ENCODE assay signal across 15 cellular contexts in the genomic region with DNA sequence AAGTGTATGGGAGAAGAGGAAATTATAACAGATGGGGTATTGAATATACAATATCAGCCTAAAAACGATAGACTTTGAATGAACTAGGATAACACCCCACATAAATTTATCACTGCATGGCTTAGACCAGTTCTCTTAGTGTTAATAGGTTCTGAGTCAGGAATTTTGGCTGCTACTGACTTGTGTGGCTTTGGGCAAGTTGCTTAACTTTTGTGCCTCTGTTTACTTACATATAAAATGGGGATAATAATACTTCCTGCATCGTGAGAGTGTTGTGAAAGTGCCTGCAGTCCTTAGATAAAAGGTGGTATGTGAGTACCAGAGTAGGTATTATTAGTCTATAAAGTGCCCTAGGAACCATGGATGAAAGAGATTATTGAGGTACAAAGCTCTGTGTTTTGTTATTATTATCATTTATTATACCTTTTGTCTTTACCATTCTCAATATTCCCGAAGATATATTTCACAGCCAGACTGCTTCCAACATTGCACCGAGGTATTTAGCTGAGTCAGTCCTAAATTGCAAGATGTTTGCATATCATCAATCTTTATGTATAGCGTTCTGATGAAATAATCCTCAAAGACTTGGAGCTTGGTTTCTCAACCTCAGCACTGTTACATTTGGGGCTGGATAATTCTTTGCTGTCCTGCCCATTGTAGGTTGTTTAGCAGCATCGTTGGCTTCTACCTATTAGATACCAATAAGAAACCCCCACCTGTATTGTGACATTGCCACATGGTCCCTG. TPM values are rescaled to one million over a fixed set of nuclear protein-coding genes. Genes with fewer than 3 reads are reported as not detected.
DNase-seq lines count a peak whose midpoint lies in the region; ATAC-seq and TF ChIP-seq lines count a peak whose summit lies in the region.
"Had no signal": no experiment of that assay in that cellular context is flagged by ENCODE, and none has a peak within 500 bp of the region (broad histone marks: within the 10 kb centered on the region; RNA-seq: fewer than 3 reads in every experiment).

No MANE protein-coding gene starts in this region.

- H2BK12ac ChIP-seq in trophoblast cell (ENCODE audit: low read length), result no peak overlapping the region

- no peak overlapping the region for H4K8ac ChIP-seq in trophoblast cell (ENCODE audit: low read depth, low read length)

- no peak overlapping the region for H3K9ac ChIP-seq in trophoblast cell (ENCODE audit: low read length)

- H3K18ac ChIP-seq in trophoblast cell (ENCODE audit: low read length), result no peak overlapping the region

- H2AFZ ChIP-seq in trophoblast cell (ENCODE audit: insufficient read depth, low read length, poor library complexity), result no peak overlapping the region

- in situ Hi-C loops in Panc1 (cut with HindIII; ENCODE audit: low pct_unique_long_range_greater_than_20kb, low sequenced_read_pairs), result no loop called here

- H3K14ac ChIP-seq in trophoblast cell (ENCODE audit: low read length), result no peak overlapping the region

- H4K12ac ChIP-seq in trophoblast cell (ENCODE audit: low read depth, low read length), result no peak overlapping the region

- intact Hi-C loops in Panc1 (cut with micrococcal nuclease; ENCODE audit: unreplicated experiment), result no loop called here

- ATAC-seq in Panc1 (no peak), HG03280 (IDR thresholded peaks at IDR 0.05; ENCODE audit: unreplicated experiment) (no peak), HG03045 (IDR thresholded peaks at IDR 0.05; ENCODE audit: unreplicated experiment) (no peak)
- ATAC-seq in activated naive CD4-positive, alpha-beta T cell treated with anti-CD3 and anti-CD28 coated beads, Interleukin-2, amount 50 U/mL, for 72 hours, result no peak
- ATAC-seq: activated CD8-positive, alpha-beta memory T cell treated with anti-CD3 and anti-CD28 coated beads, Interleukin-2, amount 10 ng/mL, durations not matched to agents 7 days and 5 days; stimulated activated effector memory CD8-positive, alpha-beta T cell treated with anti-CD3 and anti-CD28 coated beads, Interleukin-12 subunit alpha, Interleukin-12 subunit beta, amount 100 ng/mL, for 72 hours had no signal

- 35 to 39% methylated on average over 6 of the region's 6 CpGs for WGBS in esophagus, 2 donors
- no CpG with 5 or more reads among the region's 6 CpGs for WGBS in trophoblast cell (ENCODE audit: extremely low coverage, insufficient coverage, insufficient read length)

- no peak overlapping the region for H2BK5ac ChIP-seq in trophoblast cell (ENCODE audit: low read depth, low read length, poor library complexity)

- H3K9me3 Mint-ChIP-seq in activated naive CD4-positive, alpha-beta T cell treated with anti-CD3 and anti-CD28 coated beads, Interleukin-2, amount 50 U/mL, for 72 hours, result peaks cover 0 to 3% of the 10 kb centered on the region in 2 donors

- peak overlapping the region; percentile 98 for H3K27ac ChIP-seq in Panc1 (ENCODE audit: low read length)
- H3K27ac ChIP-seq in esophagus (ENCODE audit: low read depth in 2 of 2, low read length in 1 of 2), result peak overlapping the region; percentile 2 to 87
- H3K27ac ChIP-seq in trophoblast cell (ENCODE audit: low read depth, low read length), result no peak overlapping the region

- no peak overlapping the region for H3K23ac ChIP-seq in trophoblast cell (ENCODE audit: low read length)

- no peak overlapping the region for H4K91ac ChIP-seq in trophoblast cell (ENCODE audit: low read depth, low read length)

- H3K9me3 ChIP-seq in Panc1 (ENCODE audit: control insufficient read depth, insufficient read depth, low read depth, low read length) (no peaks in the 10 kb centered on the region), esophagus (ENCODE audit: control insufficient read depth in 2 of 2, insufficient read depth in 1 of 2, low read depth in 1 of 2, low read length in 1 of 2) (no peaks in the 10 kb centered on the region), trophoblast cell (ENCODE audit: insufficient read depth, low read depth, low read length) (no peaks in the 10 kb centered on the region)

- H3K36me3 ChIP-seq in Panc1 (ENCODE audit: control insufficient read depth, insufficient read depth, low read length) (no peaks in the 10 kb centered on the region; the same call in 1 of the 2 replicates), esophagus (ENCODE audit: control insufficient read depth in 2 of 2, insufficient read depth in 2 of 2, low read length in 1 of 2) (no peaks in the 10 kb centered on the region), trophoblast cell (ENCODE audit: control insufficient read depth in 1 of 2, insufficient read depth in 2 of 2, low read length in 2 of 2) (no peaks in the 10 kb centered on the region)

- H3K79me2 ChIP-seq in trophoblast cell (ENCODE audit: control insufficient read depth, insufficient read depth, low read length, poor library complexity), result peaks cover 24% of the 10 kb centered on the region

- H3K4me3 ChIP-seq in Panc1 (ENCODE audit: low read depth in 2 of 2, low read length in 2 of 2) (peak overlapping the region; percentile 73 to 91; a peak in 3 of 4 replicates), esophagus (ENCODE audit: low read depth in 1 of 2, low read length in 2 of 2) (no peak overlapping the region), trophoblast cell (ENCODE audit: low read depth, low read length) (no peak overlapping the region)

- H3K4ac ChIP-seq in trophoblast cell (ENCODE audit: low read depth, low read length), result peak overlapping the region; percentile 10

- no peak overlapping the region for H2BK120ac ChIP-seq in trophoblast cell (ENCODE audit: insufficient read depth, low read length, poor library complexity)

- H3K4me1 ChIP-seq in Panc1 (ENCODE audit: control insufficient read depth, insufficient read depth, low read length) (peaks cover 13% of the 10 kb centered on the region), esophagus (ENCODE audit: control insufficient read depth in 2 of 2, insufficient read depth in 2 of 2, low read length in 1 of 2) (no peaks in the 10 kb centered on the region), trophoblast cell (ENCODE audit: control insufficient read depth in 1 of 2, insufficient read depth in 2 of 2, low read length in 2 of 2) (peaks cover 0 to 5% of the 10 kb centered on the region in 2 experiments)

- POLR2A ChIA-PET in Panc1 (lab: Charles Lee), result interaction anchor here (0.6 to 1.2 kb wide), 6 partner anchors 31 to 1054 kb away, joined by 3 to 7 read pairs (median 3); no protein-coding TSS in a partner anchor

- TF ChIP-seq CTCF in Panc1 (IDR thresholded peaks at IDR 0.05), result no peak

- no peak overlapping the region for H3K27ac Mint-ChIP-seq in activated naive CD4-positive, alpha-beta T cell treated with anti-CD3 and anti-CD28 coated beads, Interleukin-2, amount 50 U/mL, for 72 hours
- H3K27ac Mint-ChIP-seq: activated CD8-positive, alpha-beta memory T cell treated with anti-CD3 and anti-CD28 coated beads, Interleukin-2, amount 10 ng/mL, durations not matched to agents 7 days and 5 days; memory B cell; stimulated activated effector memory CD8-positive, alpha-beta T cell treated with anti-CD3 and anti-CD28 coated beads, Interleukin-12 subunit alpha, Interleukin-12 subunit beta, amount 100 ng/mL, for 72 hours had no signal

- H3K79me1 ChIP-seq in trophoblast cell (ENCODE audit: low read length), result peaks cover 24% of the 10 kb centered on the region

- no peak overlapping the region for H2AK5ac ChIP-seq in trophoblast cell (ENCODE audit: low read length)

- H3K36me3 Mint-ChIP-seq in activated naive CD4-positive, alpha-beta T cell treated with anti-CD3 and anti-CD28 coated beads, Interleukin-2, amount 50 U/mL, for 72 hours, result peaks cover 0 to 9% of the 10 kb centered on the region in 2 donors
- H3K36me3 Mint-ChIP-seq: CD8-positive, alpha-beta memory T cell; memory B cell; stimulated activated effector memory CD8-positive, alpha-beta T cell treated with anti-CD3 and anti-CD28 coated beads, Interleukin-12 subunit alpha, Interleukin-12 subunit beta, amount 100 ng/mL, for 72 hours had no signal

- no TSS peak for BruUV-seq in Panc1 (replicated peaks; lab: Mats Ljungman, UMichigan)

- DNase-seq in EH (ENCODE audit: low read depth) (peak; percentile 39), Panc1 (ENCODE audit: low read depth, low spot score) (no peak), trophoblast cell (peak in 1 of 2 donors; percentile 57), NCI-H2081 treated with DMSO at 0.1 percent for 48 hours (lab: John Stamatoyannopoulos, UW) (no peak)
- no peak for DNase-seq in activated naive CD4-positive, alpha-beta T cell treated with anti-CD3 and anti-CD28 coated beads, Interleukin-2, amount 50 U/mL, for 72 hours (ENCODE audit: low spot score in 2 of 2)
- DNase-seq: activated CD8-positive, alpha-beta memory T cell treated with anti-CD3 and anti-CD28 coated beads, Interleukin-2, amount 10 ng/mL, durations not matched to agents 7 days and 5 days; CD8-positive, alpha-beta memory T cell; effector CD4-positive, alpha-beta T cell; NCI-H2227 treated with DMSO at 0.1 percent for 48 hours; stimulated activated CD4-positive, alpha-beta T cell treated with anti-CD3 and anti-CD28 coated beads, Interleukin-1b, Interleukin-23, amount 100 ng/mL, for 48 hours had no signal

- peak overlapping the region; percentile 98 for H3K4me2 ChIP-seq in trophoblast cell (ENCODE audit: low read length)

- no peaks in the 10 kb centered on the region for H3K27me3 ChIP-seq in Panc1 (ENCODE audit: control insufficient read depth, insufficient read depth, low read length)
- no peaks in the 10 kb centered on the region for H3K27me3 ChIP-seq in esophagus (ENCODE audit: control insufficient read depth in 1 of 2, insufficient read depth in 2 of 2, low read length in 2 of 2)
- H3K27me3 ChIP-seq in trophoblast cell (ENCODE audit: insufficient read depth, low read length), result no peaks in the 10 kb centered on the region

- CTCF ChIA-PET in Panc1 (lab: Charles Lee), result interaction anchor here (0.7 kb wide), 1 partner anchor 61 kb away, joined by 8 read pairs; no protein-coding TSS in a partner anchor

RNA-seq across cellular contexts. Expression of gene PAWR, which starts 2.3 kb away (rescaled TPM):
- total RNA-seq in Panc1 (2021; ENCODE audit: unreplicated experiment), result 142 TPM
- 55.9 TPM for polyA plus RNA-seq in Panc1 (2012; ENCODE audit: insufficient read length)
- polyA plus RNA-seq in esophagus, result 10 to 100 TPM; 15.5 to 38.6 TPM
- 63.9 and 76.7 TPM in 2 replicates for polyA plus RNA-seq in trophoblast cell (2013)
- total RNA-seq in activated naive CD4-positive, alpha-beta T cell treated with anti-CD3 and anti-CD28 coated beads, Interleukin-2, amount 50 U/mL, for 72 hours, result 10 to 100 TPM in 1 of 2 donors, 1 to 10 TPM in 1; 8.4 to 12.0 TPM

Comparison
In these comparisons a context has a peak if more than half of its experiments do, and no peak if none do; other contexts are left out.
1. H3K4me3 ChIP-seq: peak in Panc1 (2 of 2); none in esophagus (0 of 2) and trophoblast cell (single experiment).
2. RNA of gene PAWR, which starts 2.3 kb away (total RNA-seq): 142 TPM in Panc1 (single experiment); 8.4 to 12.0 TPM in activated naive CD4-positive, alpha-beta T cell treated with anti-CD3 and anti-CD28 coated beads, Interleukin-2, amount 50 U/mL, for 72 hours; every median in the first group is over 10 times any median in the second.